In genomic region chr7:1745576-1746490, GRCh38 we compare ENCODE assay signal across 1 cellular context.
TF ChIP-seq lines count a peak whose summit lies in the region.

No MANE protein-coding gene starts in this region.

TF ChIP-seq in H1, 55 proteins besides CTCF, POLR2A, EP300 and RAD21:
- no peak for TF ChIP-seq ATF2 (IDR thresholded peaks at IDR 0.05; ENCODE audit: low read length)
